ENCODE assay signal across 30 cellular contexts in the genomic region with DNA sequence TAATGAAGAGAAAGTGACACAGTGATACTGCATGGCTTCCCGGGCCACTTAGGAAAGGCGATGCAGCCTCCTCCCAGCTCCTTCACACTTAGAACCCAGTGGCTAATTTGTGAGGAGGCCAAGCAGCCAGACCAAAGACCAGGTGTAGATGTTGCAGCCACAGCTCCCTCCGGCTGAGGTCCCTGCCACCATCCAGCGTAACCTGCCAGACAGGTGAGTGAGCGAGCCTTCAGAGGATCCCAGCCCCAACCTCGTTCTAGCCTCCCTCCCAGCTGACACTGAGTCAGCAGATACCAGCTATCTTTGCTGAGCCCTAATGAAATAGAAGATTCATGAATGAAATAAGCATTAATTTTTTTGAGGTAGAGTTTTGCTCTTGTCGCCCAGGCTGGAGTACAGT. TPM values are rescaled to one million over a fixed set of nuclear protein-coding genes. Genes with fewer than 3 reads are reported as not detected.
"Had no signal": no experiment of that assay in that cellular context is flagged by ENCODE, and none has a peak within 500 bp of the region (broad histone marks: within the 10 kb centered on the region; RNA-seq: fewer than 3 reads in every experiment).

No MANE protein-coding gene starts in this region.

- FAIRE-seq: islet of Langerhans, urothelium cell line had no signal

- ATAC-seq: foreskin keratinocyte; gastroesophageal sphincter; heart right ventricle; left colon; lower lobe of right lung; natural killer cell; right lobe of liver; stimulated activated effector memory CD8-positive, alpha-beta T cell treated with anti-CD3 and anti-CD28 coated beads, Interleukin-12 subunit alpha, Interleukin-12 subunit beta, amount 100 ng/mL, for 72 hours had no signal

- DNase-seq: colonic mucosa; effector CD8-positive, alpha-beta T cell; endodermal cell; foreskin keratinocyte; glutamatergic neuron; heart right ventricle; hippocampal formation; left colon; left ventricle myocardium inferior; lower lobe of right lung; natural killer cell; occipital lobe; ovary; posterior cingulate gyrus; stimulated activated CD4-positive, alpha-beta T cell treated with anti-CD3 and anti-CD28 coated beads, Interleukin-2, amount 100 ng/mL, for 24 hours; stimulated activated CD4-positive, alpha-beta T cell treated with anti-CD3 and anti-CD28 coated beads, Interleukin-4, amount 100 ng/mL, for 24 hours; stimulated activated naive CD4-positive, alpha-beta T cell treated with Interleukin-2 at 50 U/mL for 16 hours; stomach; thyroid gland had no signal

- H3K4me3 ChIP-seq: colonic mucosa, esophagus muscularis mucosa, gastroesophageal sphincter, heart right ventricle, left ventricle myocardium inferior, lower lobe of right lung, ovary, right lobe of liver, smooth muscle cell, stomach, thyroid gland had no signal

RNA-seq across cellular contexts. Expression of a gene that starts 59.7 kb away (rescaled TPM):
- total RNA-seq: epithelial cell of proximal tubule, fibroblast of lung, pulmonary artery endothelial cell had no signal
- polyA plus RNA-seq: fibroblast of lung, neural cell had no signal
